ENCODE assay signal across 1 cellular context in the genomic region with DNA sequence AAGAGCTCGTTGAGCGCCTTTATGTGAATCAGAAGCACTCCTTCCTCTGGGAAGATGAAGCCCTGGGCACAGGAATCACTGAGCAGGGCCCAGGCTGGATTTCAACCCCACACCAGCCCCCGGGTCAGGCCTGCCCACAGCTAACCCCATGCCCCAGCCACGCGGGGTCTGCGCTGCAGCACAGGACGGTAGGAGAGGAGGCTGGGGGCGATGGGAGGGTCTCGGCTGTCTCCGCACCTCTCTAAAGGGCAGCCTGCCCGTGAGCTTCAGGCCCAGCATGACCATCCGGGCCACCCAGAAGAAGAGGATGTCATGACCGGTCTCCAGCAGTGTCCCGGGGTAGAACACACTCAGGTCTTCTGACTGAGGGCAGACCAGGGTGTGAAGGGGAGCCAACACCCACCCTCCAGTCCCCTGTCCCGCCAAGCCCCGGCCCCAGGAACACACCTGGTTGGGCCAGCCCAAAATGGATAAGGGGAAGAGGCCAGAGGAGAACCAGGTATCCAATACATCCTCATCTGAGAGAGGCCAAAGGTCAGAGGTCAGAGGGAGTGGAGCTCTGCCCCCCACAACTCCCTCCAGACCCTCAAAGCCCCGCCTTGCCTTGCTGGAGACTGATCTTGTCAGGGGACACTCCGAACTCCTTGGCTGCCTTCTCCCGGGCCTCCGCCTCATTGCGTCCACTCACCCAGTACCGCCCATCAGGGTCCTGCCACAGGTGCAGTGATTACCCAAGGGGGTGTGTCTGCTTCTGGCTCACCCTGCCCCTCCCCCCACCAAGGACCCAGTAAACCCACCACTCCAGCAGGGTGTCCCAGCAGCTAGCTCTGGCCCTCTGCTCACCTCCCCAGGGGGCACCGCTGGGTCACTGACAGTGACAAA.
TF ChIP-seq lines count a peak whose summit lies in the region.

No MANE protein-coding gene starts in this region.

TF ChIP-seq in K562, 482 proteins besides CTCF, POLR2A, EP300 and RAD21:
- TF ChIP-seq POLR2G (IDR thresholded peaks at IDR 0.05; ENCODE audit: low read depth, low read length) (peak; percentile 69), CSDE1 (IDR thresholded peaks at IDR 0.05) (no peak), CEBPG (CRISPR knock-in tag; IDR thresholded peaks at IDR 0.05) (no peak), CEBPG (tag; conservative IDR thresholded peaks at IDR 0.05 in 1 of 2, IDR thresholded peaks at IDR 0.05 in 1 of 2) (no peak), ZNF354B (CRISPR knock-in tag; IDR thresholded peaks at IDR 0.05) (no peak), NR2C1 (IDR thresholded peaks at IDR 0.05) (peak; percentile 93), NR2C1 (tag; IDR thresholded peaks at IDR 0.05) (peak; percentile 94), PCBP2 (IDR thresholded peaks at IDR 0.05; ENCODE audit: low read depth, low read length, poor library complexity, severe bottlenecking) (no peak), NR2C2 (CRISPR knock-in tag; IDR thresholded peaks at IDR 0.05) (peak; percentile 88), NR2C2 (tag; IDR thresholded peaks at IDR 0.05) (peak; percentile 89), KDM1A (IDR thresholded peaks at IDR 0.05) (peak in 1 of 2 experiments; percentile 34; a peak in 1 of 4 replicates), KLF13 (tag; IDR thresholded peaks at IDR 0.05; ENCODE audit: borderline replicate concordance, low read depth) (peak; percentile 76; the same call in 1 of the 2 replicates), SMAD4 (CRISPR knock-in tag; conservative IDR thresholded peaks at IDR 0.05) (no peak), BCL6 (CRISPR knock-in tag; IDR thresholded peaks at IDR 0.05) (no peak), NFATC3 (IDR thresholded peaks at IDR 0.05) (no peak), SIN3A (IDR thresholded peaks at IDR 0.05; ENCODE audit: borderline replicate concordance in 2 of 2, control insufficient read depth in 1 of 2, low read depth in 2 of 2, low read length in 2 of 2) (0 out of 4 replicates have a peak, but pooled peaks of 1 of the 2 experiments have one; percentile 16), RBFOX2 (IDR thresholded peaks at IDR 0.05; ENCODE audit: low read depth, low read length) (peak; percentile 36), TEAD1 (CRISPR knock-in tag; IDR thresholded peaks at IDR 0.05) (no peak), ZNF431 (CRISPR knock-in tag; IDR thresholded peaks at IDR 0.05) (0 out of 2 replicates have a peak, but pooled peaks have one; percentile 8), ZNF282 (CRISPR knock-in tag; IDR thresholded peaks at IDR 0.05) (0 out of 2 replicates have a peak, but pooled peaks have one; percentile 14), PML (IDR thresholded peaks at IDR 0.05; ENCODE audit: low read length) (0 out of 2 replicates have a peak, but pooled peaks have one; percentile 15), NCOA2 (IDR thresholded peaks at IDR 0.05; ENCODE audit: partially characterized antibody in 2 of 2) (no peak), PTBP1 (IDR thresholded peaks at IDR 0.05; ENCODE audit: low read depth, low read length) (0 out of 2 replicates have a peak, but pooled peaks have one; percentile 26), RBM22 (IDR thresholded peaks at IDR 0.05; ENCODE audit: low read depth, low read length, poor library complexity, severe bottlenecking) (peak; percentile 15)
- TF ChIP-seq, protein P1, sequence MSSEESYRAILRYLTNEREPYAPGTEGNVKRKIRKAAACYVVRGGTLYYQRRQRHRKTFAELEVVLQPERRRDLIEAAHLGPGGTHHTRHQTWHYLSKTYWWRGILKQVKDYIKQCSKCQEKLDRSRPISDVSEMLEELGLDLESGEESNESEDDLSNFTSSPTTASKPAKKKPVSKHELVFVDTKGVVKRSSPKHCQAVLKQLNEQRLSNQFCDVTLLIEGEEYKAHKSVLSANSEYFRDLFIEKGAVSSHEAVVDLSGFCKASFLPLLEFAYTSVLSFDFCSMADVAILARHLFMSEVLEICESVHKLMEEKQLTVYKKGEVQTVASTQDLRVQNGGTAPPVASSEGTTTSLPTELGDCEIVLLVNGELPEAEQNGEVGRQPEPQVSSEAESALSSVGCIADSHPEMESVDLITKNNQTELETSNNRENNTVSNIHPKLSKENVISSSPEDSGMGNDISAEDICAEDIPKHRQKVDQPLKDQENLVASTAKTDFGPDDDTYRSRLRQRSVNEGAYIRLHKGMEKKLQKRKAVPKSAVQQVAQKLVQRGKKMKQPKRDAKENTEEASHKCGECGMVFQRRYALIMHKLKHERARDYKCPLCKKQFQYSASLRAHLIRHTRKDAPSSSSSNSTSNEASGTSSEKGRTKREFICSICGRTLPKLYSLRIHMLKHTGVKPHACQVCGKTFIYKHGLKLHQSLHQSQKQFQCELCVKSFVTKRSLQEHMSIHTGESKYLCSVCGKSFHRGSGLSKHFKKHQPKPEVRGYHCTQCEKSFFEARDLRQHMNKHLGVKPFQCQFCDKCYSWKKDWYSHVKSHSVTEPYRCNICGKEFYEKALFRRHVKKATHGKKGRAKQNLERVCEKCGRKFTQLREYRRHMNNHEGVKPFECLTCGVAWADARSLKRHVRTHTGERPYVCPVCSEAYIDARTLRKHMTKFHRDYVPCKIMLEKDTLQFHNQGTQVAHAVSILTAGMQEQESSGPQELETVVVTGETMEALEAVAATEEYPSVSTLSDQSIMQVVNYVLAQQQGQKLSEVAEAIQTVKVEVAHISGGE (CRISPR knock-in tag; IDR thresholded peaks at IDR 0.05) = no peak
- TF ChIP-seq, protein P2, sequence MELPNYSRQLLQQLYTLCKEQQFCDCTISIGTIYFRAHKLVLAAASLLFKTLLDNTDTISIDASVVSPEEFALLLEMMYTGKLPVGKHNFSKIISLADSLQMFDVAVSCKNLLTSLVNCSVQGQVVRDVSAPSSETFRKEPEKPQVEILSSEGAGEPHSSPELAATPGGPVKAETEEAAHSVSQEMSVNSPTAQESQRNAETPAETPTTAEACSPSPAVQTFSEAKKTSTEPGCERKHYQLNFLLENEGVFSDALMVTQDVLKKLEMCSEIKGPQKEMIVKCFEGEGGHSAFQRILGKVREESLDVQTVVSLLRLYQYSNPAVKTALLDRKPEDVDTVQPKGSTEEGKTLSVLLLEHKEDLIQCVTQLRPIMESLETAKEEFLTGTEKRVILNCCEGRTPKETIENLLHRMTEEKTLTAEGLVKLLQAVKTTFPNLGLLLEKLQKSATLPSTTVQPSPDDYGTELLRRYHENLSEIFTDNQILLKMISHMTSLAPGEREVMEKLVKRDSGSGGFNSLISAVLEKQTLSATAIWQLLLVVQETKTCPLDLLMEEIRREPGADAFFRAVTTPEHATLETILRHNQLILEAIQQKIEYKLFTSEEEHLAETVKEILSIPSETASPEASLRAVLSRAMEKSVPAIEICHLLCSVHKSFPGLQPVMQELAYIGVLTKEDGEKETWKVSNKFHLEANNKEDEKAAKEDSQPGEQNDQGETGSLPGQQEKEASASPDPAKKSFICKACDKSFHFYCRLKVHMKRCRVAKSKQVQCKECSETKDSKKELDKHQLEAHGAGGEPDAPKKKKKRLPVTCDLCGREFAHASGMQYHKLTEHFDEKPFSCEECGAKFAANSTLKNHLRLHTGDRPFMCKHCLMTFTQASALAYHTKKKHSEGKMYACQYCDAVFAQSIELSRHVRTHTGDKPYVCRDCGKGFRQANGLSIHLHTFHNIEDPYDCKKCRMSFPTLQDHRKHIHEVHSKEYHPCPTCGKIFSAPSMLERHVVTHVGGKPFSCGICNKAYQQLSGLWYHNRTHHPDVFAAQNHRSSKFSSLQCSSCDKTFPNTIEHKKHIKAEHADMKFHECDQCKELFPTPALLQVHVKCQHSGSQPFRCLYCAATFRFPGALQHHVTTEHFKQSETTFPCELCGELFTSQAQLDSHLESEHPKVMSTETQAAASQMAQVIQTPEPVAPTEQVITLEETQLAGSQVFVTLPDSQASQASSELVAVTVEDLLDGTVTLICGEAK (IDR thresholded peaks at IDR 0.05) = no peak
- TF ChIP-seq, protein P2 (CRISPR knock-in tag; IDR thresholded peaks at IDR 0.05) = 0 out of 2 replicates have a peak, but pooled peaks have one; percentile 5
TF ChIP-seq in K562: peak in this region for 13.
